Comparison of ENCODE assay signal across 9 cellular contexts in the genomic region with DNA sequence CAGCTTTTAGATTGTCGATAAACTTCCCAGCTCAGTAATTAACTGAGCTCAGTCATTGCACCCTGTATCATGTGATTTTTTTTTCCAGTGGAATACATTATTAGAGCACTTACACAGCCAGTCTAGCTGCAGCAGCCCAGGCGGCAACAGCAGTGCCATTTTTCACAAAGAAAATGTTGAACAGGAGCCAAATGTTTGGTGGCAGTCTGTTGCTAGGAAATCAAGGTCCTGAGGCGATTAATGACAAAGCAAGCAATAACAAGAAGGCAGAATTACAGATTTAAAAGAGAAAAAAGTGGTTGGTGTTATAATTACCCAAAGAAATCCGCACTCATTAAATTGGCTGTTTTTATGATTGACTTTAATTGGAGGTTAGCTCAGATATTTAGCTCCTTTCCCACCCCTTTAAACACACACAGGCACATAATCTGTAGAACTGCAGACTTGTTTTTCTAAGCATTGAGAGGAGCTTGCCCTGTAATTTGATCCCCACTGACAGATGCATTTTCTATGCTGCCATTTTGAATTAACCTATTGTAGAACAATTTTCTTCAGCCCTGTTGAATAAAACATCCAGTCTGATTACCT.
A peak's percentile ranks its signal among the peaks of the same experiment; 100 is the strongest.
DNase-seq lines count a peak whose midpoint lies in the region; ATAC-seq and TF ChIP-seq lines count a peak whose summit lies in the region.
"Had no signal": no experiment of that assay in that cellular context is flagged by ENCODE, and none has a peak within 500 bp of the region (broad histone marks: within the 10 kb centered on the region; RNA-seq: fewer than 3 reads in every experiment).

No MANE protein-coding gene starts in this region.

- H3K27me3 ChIP-seq in breast epithelium (no peaks in the 10 kb centered on the region), thyroid gland (no peaks in the 10 kb centered on the region)

- H3K27ac Mint-ChIP-seq in MCF 10A (ENCODE audit: low read depth, unreplicated experiment): no peak overlapping the region
- H3K27ac Mint-ChIP-seq in T-helper 2 cell treated with Interferon-gamma antibody and Interleukin-4, amounts not matched to agents 5 μg/mL and 100 μg/mL, for 36 hours: no peak overlapping the region
- H3K27ac Mint-ChIP-seq in activated CD4-positive, alpha-beta memory T cell treated with anti-CD3 and anti-CD28 coated beads for 36 hours: no peak overlapping the region

- ATAC-seq in HG02852 (IDR thresholded peaks at IDR 0.05; ENCODE audit: unreplicated experiment): no peak

- intact Hi-C loops in breast epithelium (cut with DNase I; ENCODE audit: low total_unique reads): no loop called here
- intact Hi-C loops in MCF 10A (cut with micrococcal nuclease): no loop called here
- intact Hi-C loops in thyroid gland (cut with DNase I): no loop called here
- intact Hi-C loops in activated CD4-positive, alpha-beta memory T cell treated with anti-CD3 and anti-CD28 coated beads for 36 hours (cut with micrococcal nuclease): no loop called here

- TF ChIP-seq POLR2A in breast epithelium (IDR thresholded peaks at IDR 0.05): no peak
- peak in 1 of 2 donors; percentile 15 for TF ChIP-seq POLR2A in thyroid gland (IDR thresholded peaks at IDR 0.05)

- H3K4me1 Mint-ChIP-seq in MCF 10A (ENCODE audit: insufficient read depth, unreplicated experiment): no peaks in the 10 kb centered on the region
- H3K4me1 Mint-ChIP-seq in T-helper 2 cell treated with Interferon-gamma antibody and Interleukin-4, amounts not matched to agents 5 μg/mL and 100 μg/mL, for 36 hours (ENCODE audit: low read depth): peaks cover 9% of the 10 kb centered on the region
- no peaks in the 10 kb centered on the region for H3K4me1 Mint-ChIP-seq in activated CD4-positive, alpha-beta memory T cell treated with anti-CD3 and anti-CD28 coated beads for 36 hours (ENCODE audit: low read depth)

- H3K4me3 ChIP-seq in breast epithelium (no peak overlapping the region), thyroid gland (replicated peaks in 1 of 3) (no peak overlapping the region)

- H3K36me3 ChIP-seq in breast epithelium: no peaks in the 10 kb centered on the region
- H3K36me3 ChIP-seq in thyroid gland: no peaks in the 10 kb centered on the region

- no peaks in the 10 kb centered on the region for H3K9me3 Mint-ChIP-seq in MCF 10A (ENCODE audit: unreplicated experiment)
- no peaks in the 10 kb centered on the region for H3K9me3 Mint-ChIP-seq in T-helper 2 cell treated with Interferon-gamma antibody and Interleukin-4, amounts not matched to agents 5 μg/mL and 100 μg/mL, for 36 hours
- H3K9me3 Mint-ChIP-seq in activated CD4-positive, alpha-beta memory T cell treated with anti-CD3 and anti-CD28 coated beads for 36 hours: no peaks in the 10 kb centered on the region

- WGBS in thyroid gland, 2 donors: 25% methylated on average over 4 of the region's 4 CpGs

- BruUV-seq in MCF 10A (replicated peaks; lab: Mats Ljungman, UMichigan): no TSS peak

- H3K4me3 Mint-ChIP-seq in MCF 10A (ENCODE audit: unreplicated experiment): no peak overlapping the region
- H3K4me3 Mint-ChIP-seq in T-helper 2 cell treated with Interferon-gamma antibody and Interleukin-4, amounts not matched to agents 5 μg/mL and 100 μg/mL, for 36 hours: no peak overlapping the region
- H3K4me3 Mint-ChIP-seq in activated CD4-positive, alpha-beta memory T cell treated with anti-CD3 and anti-CD28 coated beads for 36 hours: no peak overlapping the region

- H3K4me1 ChIP-seq in breast epithelium (no peaks in the 10 kb centered on the region), thyroid gland (peaks cover 8 to 13% of the 10 kb centered on the region in 2 donors)

- peaks cover 6% of the 10 kb centered on the region for H3K36me3 Mint-ChIP-seq in MCF 10A (ENCODE audit: insufficient read depth, unreplicated experiment)
- H3K36me3 Mint-ChIP-seq in T-helper 2 cell treated with Interferon-gamma antibody and Interleukin-4, amounts not matched to agents 5 μg/mL and 100 μg/mL, for 36 hours (ENCODE audit: low read depth): peaks cover 4% of the 10 kb centered on the region
- H3K36me3 Mint-ChIP-seq in activated CD4-positive, alpha-beta memory T cell treated with anti-CD3 and anti-CD28 coated beads for 36 hours: peaks cover 2% of the 10 kb centered on the region

- H3K9me3 ChIP-seq in breast epithelium (no peaks in the 10 kb centered on the region), thyroid gland (no peaks in the 10 kb centered on the region)

- TF ChIP-seq CTCF in breast epithelium (IDR thresholded peaks at IDR 0.05) (no peak), MCF 10A (IDR thresholded peaks at IDR 0.05; ENCODE audit: unreplicated experiment) (no peak), thyroid gland (IDR thresholded peaks at IDR 0.05) (no peak)

- H3K27me3 Mint-ChIP-seq in MCF 10A (ENCODE audit: insufficient read depth, unreplicated experiment): no peaks in the 10 kb centered on the region
- H3K27me3 Mint-ChIP-seq in T-helper 2 cell treated with Interferon-gamma antibody and Interleukin-4, amounts not matched to agents 5 μg/mL and 100 μg/mL, for 36 hours (ENCODE audit: low read depth): no peaks in the 10 kb centered on the region
- no peaks in the 10 kb centered on the region for H3K27me3 Mint-ChIP-seq in activated CD4-positive, alpha-beta memory T cell treated with anti-CD3 and anti-CD28 coated beads for 36 hours

- peak overlapping the region; percentile 5 to 30 for H3K27ac ChIP-seq in breast epithelium
- peak overlapping the region; percentile 38 to 60 (median 50) for H3K27ac ChIP-seq in thyroid gland

- POLR2A ChIA-PET in MCF 10A (lab: Yijun Ruan, JAX): interaction anchor here (0.6 to 0.8 kb wide), 2 partner anchors 18 to 586 kb away, joined by 3 read pairs; no protein-coding TSS in a partner anchor
- POLR2A ChIA-PET in activated CD4-positive, alpha-beta memory T cell treated with anti-CD3 and anti-CD28 coated beads for 36 hours (lab: Charles Lee): no interaction called here

- CTCF ChIA-PET in MCF 10A (lab: Yijun Ruan, JAX): interaction anchor here (1.0 kb wide), 1 partner anchor 10 kb away, joined by 4 read pairs; no protein-coding TSS in a partner anchor
- CTCF ChIA-PET in activated CD4-positive, alpha-beta memory T cell treated with anti-CD3 and anti-CD28 coated beads for 36 hours (lab: Charles Lee): interaction anchor here (0.6 to 1.1 kb wide), 3 partner anchors 91 to 685 kb away, joined by 3 to 4 read pairs (median 4); no protein-coding TSS in a partner anchor

- peak in 1 of 2 donors; percentile 26 for DNase-seq in breast epithelium (ENCODE audit: low spot score in 2 of 2)
- no peak for DNase-seq in MCF 10A (ENCODE audit: unreplicated experiment)
- DNase-seq in OCI-M1 (lab: John Stamatoyannopoulos, UW): peak; percentile 15
- DNase-seq in hypothalamus (lab: John Stamatoyannopoulos, UW): peak in 37 of 51 donors; percentile 1 to 77 (median 23)
- DNase-seq in thyroid gland: peak; percentile 65 to 67
- DNase-seq in T-helper 2 cell treated with Interferon-gamma antibody and Interleukin-4, amounts not matched to agents 5 μg/mL and 100 μg/mL, for 36 hours (ENCODE audit: low spot score): no peak
- DNase-seq in activated CD4-positive, alpha-beta memory T cell treated with anti-CD3 and anti-CD28 coated beads for 36 hours: no peak
- DNase-seq: stimulated activated CD4-positive, alpha-beta T cell treated with anti-CD3 and anti-CD28 coated beads, Interleukin-4, amount 100 ng/mL, for 24 hours had no signal

Comparison
In these comparisons a context has a peak if more than half of its experiments do, and no peak if none do; other contexts are left out.
1. DNase-seq: peak in OCI-M1 (single experiment), hypothalamus (37 of 51) and thyroid gland (2 of 2); none in MCF 10A (single experiment), T-helper 2 cell treated with Interferon-gamma antibody and Interleukin-4, amounts not matched to agents 5 μg/mL and 100 μg/mL, for 36 hours (single experiment) and activated CD4-positive, alpha-beta memory T cell treated with anti-CD3 and anti-CD28 coated beads for 36 hours (single experiment).